ENCODE assay signal across 2 cellular contexts in the genomic region with DNA sequence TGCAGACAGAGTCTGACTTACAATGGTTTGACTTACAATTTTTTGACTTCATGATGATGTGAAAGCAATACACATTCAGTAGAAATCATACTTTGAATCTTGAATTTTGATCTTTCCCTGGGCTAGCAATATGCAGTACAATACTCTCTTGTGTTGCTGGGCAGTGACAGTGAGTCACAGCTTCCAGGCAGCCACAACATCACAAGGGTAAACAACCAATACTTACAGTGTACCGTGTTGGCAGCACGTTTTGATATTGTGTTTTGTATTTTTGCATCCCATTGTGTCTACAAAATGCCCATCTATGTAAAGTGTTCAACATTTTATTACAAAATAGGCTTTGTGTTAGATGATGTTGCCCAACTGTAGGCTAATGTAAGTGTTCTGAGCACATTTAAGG.
A peak's percentile ranks its signal among the peaks of the same experiment; 100 is the strongest.
TF ChIP-seq lines count a peak whose summit lies in the region.

No MANE protein-coding gene starts in this region.

TF ChIP-seq in HCT116, 20 proteins besides CTCF, POLR2A, EP300 and RAD21 (continued from another document):
- TF ChIP-seq, protein P1, sequence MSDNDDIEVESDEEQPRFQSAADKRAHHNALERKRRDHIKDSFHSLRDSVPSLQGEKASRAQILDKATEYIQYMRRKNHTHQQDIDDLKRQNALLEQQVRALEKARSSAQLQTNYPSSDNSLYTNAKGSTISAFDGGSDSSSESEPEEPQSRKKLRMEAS (IDR thresholded peaks at IDR 0.05) = no peak
- TF ChIP-seq EGR1 (IDR thresholded peaks at IDR 0.05; ENCODE audit: low read depth) = no peak
- TF ChIP-seq, protein P2, sequence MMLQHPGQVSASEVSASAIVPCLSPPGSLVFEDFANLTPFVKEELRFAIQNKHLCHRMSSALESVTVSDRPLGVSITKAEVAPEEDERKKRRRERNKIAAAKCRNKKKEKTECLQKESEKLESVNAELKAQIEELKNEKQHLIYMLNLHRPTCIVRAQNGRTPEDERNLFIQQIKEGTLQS (IDR thresholded peaks at IDR 0.05) = no peak
- TF ChIP-seq EZH2 (IDR thresholded peaks at IDR 0.05) = no peak
- no peak for TF ChIP-seq ZNF274 (IDR thresholded peaks at IDR 0.05; ENCODE audit: low read depth, low read length)
- TF ChIP-seq SRF (IDR thresholded peaks at IDR 0.05; ENCODE audit: low read depth) = no peak
- TF ChIP-seq FOSL1 (IDR thresholded peaks at IDR 0.05; ENCODE audit: low read depth) = 0 out of 2 replicates have a peak, but pooled peaks have one; percentile 24
- peak; percentile 40; the same call in 1 of the 2 replicates for TF ChIP-seq JUND (IDR thresholded peaks at IDR 0.05)
- TF ChIP-seq CEBPB (IDR thresholded peaks at IDR 0.05; ENCODE audit: low read depth) = no peak

TF ChIP-seq in SK-N-SH, 30 proteins besides CTCF, POLR2A, EP300 and RAD21 (continued from another document):
- TF ChIP-seq, protein P3, sequence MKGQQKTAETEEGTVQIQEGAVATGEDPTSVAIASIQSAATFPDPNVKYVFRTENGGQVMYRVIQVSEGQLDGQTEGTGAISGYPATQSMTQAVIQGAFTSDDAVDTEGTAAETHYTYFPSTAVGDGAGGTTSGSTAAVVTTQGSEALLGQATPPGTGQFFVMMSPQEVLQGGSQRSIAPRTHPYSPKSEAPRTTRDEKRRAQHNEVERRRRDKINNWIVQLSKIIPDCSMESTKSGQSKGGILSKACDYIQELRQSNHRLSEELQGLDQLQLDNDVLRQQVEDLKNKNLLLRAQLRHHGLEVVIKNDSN (IDR thresholded peaks at IDR 0.05; ENCODE audit: borderline replicate concordance, low read depth) = no peak
- TF ChIP-seq, protein P4, sequence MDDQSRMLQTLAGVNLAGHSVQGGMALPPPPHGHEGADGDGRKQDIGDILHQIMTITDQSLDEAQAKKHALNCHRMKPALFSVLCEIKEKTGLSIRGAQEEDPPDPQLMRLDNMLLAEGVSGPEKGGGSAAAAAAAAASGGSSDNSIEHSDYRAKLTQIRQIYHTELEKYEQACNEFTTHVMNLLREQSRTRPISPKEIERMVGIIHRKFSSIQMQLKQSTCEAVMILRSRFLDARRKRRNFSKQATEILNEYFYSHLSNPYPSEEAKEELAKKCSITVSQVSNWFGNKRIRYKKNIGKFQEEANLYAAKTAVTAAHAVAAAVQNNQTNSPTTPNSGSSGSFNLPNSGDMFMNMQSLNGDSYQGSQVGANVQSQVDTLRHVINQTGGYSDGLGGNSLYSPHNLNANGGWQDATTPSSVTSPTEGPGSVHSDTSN (IDR thresholded peaks at IDR 0.05) = no peak
- TF ChIP-seq MXI1 (IDR thresholded peaks at IDR 0.05; ENCODE audit: low read depth, low read length) = no peak
